8 cellular contexts compared by ENCODE assay signal in genomic region chr19:49113762-49114629, GRCh38. TPM values are rescaled to one million over a fixed set of nuclear protein-coding genes. Genes with fewer than 3 reads are reported as not detected.
DNase-seq lines count a peak whose midpoint lies in the region; ATAC-seq, FAIRE-seq and TF ChIP-seq lines count a peak whose summit lies in the region.

A gene with protein sequence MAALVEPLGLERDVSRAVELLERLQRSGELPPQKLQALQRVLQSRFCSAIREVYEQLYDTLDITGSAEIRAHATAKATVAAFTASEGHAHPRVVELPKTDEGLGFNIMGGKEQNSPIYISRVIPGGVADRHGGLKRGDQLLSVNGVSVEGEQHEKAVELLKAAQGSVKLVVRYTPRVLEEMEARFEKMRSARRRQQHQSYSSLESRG (plus strand): TSS chr19:49114370. CDS start chr19:49114405, 35 bp downstream.

- peak within 1 kb of the TSS; percentile 63; the same call in 1 of the 2 replicates for H3K4me3 ChIP-seq in GM08714 (ENCODE audit: low read length)
- H3K4me3 ChIP-seq in WERI-Rb-1 (ENCODE audit: low read depth, low read length) = peak within 1 kb of the TSS; percentile 67
- H3K4me3 ChIP-seq in bronchial epithelial cell (ENCODE audit: low read depth, low read length) = peak within 1 kb of the TSS; percentile 68

- no peaks in the 10 kb centered on the region for H3K9me3 ChIP-seq in WERI-Rb-1 (ENCODE audit: severe bottlenecking)

- H3K27me3 ChIP-seq in WERI-Rb-1 (ENCODE audit: insufficient read depth, low read depth, severe bottlenecking) = no peaks in the 10 kb centered on the region
- no peaks in the 10 kb centered on the region for H3K27me3 ChIP-seq in bronchial epithelial cell (ENCODE audit: control insufficient read depth, insufficient read depth, low read length)

- peak within 1 kb of the TSS; percentile 89 for H3K27ac ChIP-seq in WERI-Rb-1

- H3K36me3 ChIP-seq in WERI-Rb-1 (peaks cover 23% of the 10 kb centered on the region), bronchial epithelial cell (ENCODE audit: control insufficient read depth, insufficient read depth, low read length) (peaks cover 1% of the 10 kb centered on the region)

- DNase-seq in NCI-H2171 (lab: John Stamatoyannopoulos, UW) (peak; percentile 81), WERI-Rb-1 (peak; percentile 71), bronchial epithelial cell (ENCODE audit: low read depth) (peak; percentile 47), islet precursor cell (peak; percentile 92)
- peak; percentile 77 for DNase-seq in stimulated activated CD4-positive, alpha-beta T cell treated with anti-CD3 and anti-CD28 coated beads, Interleukin-15, amount 100 ng/mL, for 24 hours

- ATAC-seq in HG02610 (IDR thresholded peaks at IDR 0.05; ENCODE audit: unreplicated experiment) = peak; percentile 53
- no peak for ATAC-seq in GM21619 (IDR thresholded peaks at IDR 0.05; ENCODE audit: unreplicated experiment)

- TF ChIP-seq CTCF in WERI-Rb-1 (IDR thresholded peaks at IDR 0.05; ENCODE audit: low read depth, low read length) = peak; percentile 53
- peak; percentile 60 for TF ChIP-seq CTCF in bronchial epithelial cell (IDR thresholded peaks at IDR 0.05; ENCODE audit: insufficient read depth, low read length, severe bottlenecking)

- FAIRE-seq in bronchial epithelial cell (lab: Jason Lieb, UNC) = no peak

RNA-seq across cellular contexts. Expression of the gene that starts here (rescaled TPM):
- 3.2 and 6.5 TPM in 2 replicates for total RNA-seq in bronchial epithelial cell
